Comparison of ENCODE assay signal across 13 cellular contexts in genomic region chr4:139886798-139887197, GRCh38.
DNase-seq lines count a peak whose midpoint lies in the region; ATAC-seq and TF ChIP-seq lines count a peak whose summit lies in the region.
"Had no signal": no experiment of that assay in that cellular context is flagged by ENCODE, and none has a peak within 500 bp of the region (broad histone marks: within the 10 kb centered on the region; RNA-seq: fewer than 3 reads in every experiment).

No MANE protein-coding gene starts in this region.

- intact Hi-C loops in CD8-positive, alpha-beta T cell (cut with DNase I, micrococcal nuclease) = no loop called here

- H3K9me3 ChIP-seq in RWPE2 (ENCODE audit: severe bottlenecking) = no peaks in the 10 kb centered on the region
- no peaks in the 10 kb centered on the region for H3K9me3 ChIP-seq in parathyroid adenoma (ENCODE audit: control insufficient read depth, low read length)
- no peaks in the 10 kb centered on the region for H3K9me3 ChIP-seq in CD8-positive, alpha-beta T cell (ENCODE audit: low read length)
- H3K9me3 ChIP-seq: mucosa of descending colon had no signal

- H3K36me3 Mint-ChIP-seq in CD8-positive, alpha-beta T cell = peaks cover 19% of the 10 kb centered on the region

- H3K4me1 ChIP-seq in RWPE2 (ENCODE audit: insufficient read depth, poor library complexity, severe bottlenecking) (peaks cover 48% of the 10 kb centered on the region), parathyroid adenoma (peaks cover 9% of the 10 kb centered on the region)
- H3K4me1 ChIP-seq in CD8-positive, alpha-beta T cell (ENCODE audit: insufficient read depth, low read length) = no peaks in the 10 kb centered on the region

- TF ChIP-seq CTCF in AG10803 (conservative IDR thresholded peaks at IDR 0.05; ENCODE audit: low read length) (no peak), RWPE2 (IDR thresholded peaks at IDR 0.05; ENCODE audit: poor library complexity, severe bottlenecking) (no peak), parathyroid adenoma (IDR thresholded peaks at IDR 0.05) (no peak)
- no peak for TF ChIP-seq CTCF in CD8-positive, alpha-beta T cell (IDR thresholded peaks at IDR 0.05)

- no peak overlapping the region for H3K4me3 Mint-ChIP-seq in CD8-positive, alpha-beta T cell

- H3K79me2 ChIP-seq in parathyroid adenoma = no peaks in the 10 kb centered on the region

- H3K4me1 Mint-ChIP-seq in CD8-positive, alpha-beta T cell (ENCODE audit: low read depth) = no peaks in the 10 kb centered on the region

- no peak overlapping the region for H3K9ac ChIP-seq in parathyroid adenoma
- H3K9ac ChIP-seq: KMS-11 had no signal

- H3K27me3 ChIP-seq in RWPE2 (ENCODE audit: insufficient read depth, poor library complexity, severe bottlenecking) = no peaks in the 10 kb centered on the region
- H3K27me3 ChIP-seq in parathyroid adenoma (ENCODE audit: control insufficient read depth, insufficient read depth, low read length) = no peaks in the 10 kb centered on the region
- H3K27me3 ChIP-seq in CD8-positive, alpha-beta T cell (ENCODE audit: insufficient read depth, low read length) = no peaks in the 10 kb centered on the region
- H3K27me3 ChIP-seq: BLaER1 treated with 17β-estradiol and CSF1 and Interleukin-3, amounts not matched to agents 10 nM and 100 nM had no signal

- H3K27ac ChIP-seq in RWPE2 (ENCODE audit: poor library complexity, severe bottlenecking) (peak overlapping the region; percentile 87), parathyroid adenoma (peak overlapping the region; percentile 9)
- H3K27ac ChIP-seq in CD8-positive, alpha-beta T cell (ENCODE audit: low read depth, low read length) = no peak overlapping the region
- H3K27ac ChIP-seq: KMS-11 had no signal

- H3K9me3 Mint-ChIP-seq in CD8-positive, alpha-beta T cell = peaks cover 7% of the 10 kb centered on the region

- H3K4me2 ChIP-seq in parathyroid adenoma (ENCODE audit: low read length) = peak overlapping the region; percentile 43
- H3K4me2 ChIP-seq: KMS-11 had no signal

- DNase-seq in AG10803 (ENCODE audit: low read depth) = peak; percentile 8
- DNase-seq in RWPE2 (ENCODE audit: low spot score) = no peak
- peak; percentile 14 for DNase-seq in fibroblast of peridontal ligament (ENCODE audit: extremely low read depth)
- DNase-seq in SW480 (ENCODE audit: low spot score) = no peak
- no peak for DNase-seq in CD8-positive, alpha-beta T cell
- DNase-seq in HUDEP-2 (lab: John Stamatoyannopoulos, UW; ENCODE audit: unreplicated experiment in 76 of 76) = no peak
- DNase-seq: amniotic stem cell, mucosa of descending colon, RPMI8226 had no signal

- CTCF ChIA-PET in CD8-positive, alpha-beta T cell (lab: Charles Lee) = no interaction called here

- peak overlapping the region; percentile 35 for H3K4me3 ChIP-seq in AG10803 (ENCODE audit: low read length)
- H3K4me3 ChIP-seq in RWPE2 (ENCODE audit: severe bottlenecking) = peak overlapping the region; percentile 25
- H3K4me3 ChIP-seq in parathyroid adenoma (ENCODE audit: low read depth, low read length) = peak overlapping the region; percentile 48
- no peak overlapping the region for H3K4me3 ChIP-seq in CD8-positive, alpha-beta T cell (ENCODE audit: low read depth, low read length)
- H3K4me3 ChIP-seq: mucosa of descending colon had no signal

- no peaks in the 10 kb centered on the region for H3K36me3 ChIP-seq in RWPE2 (ENCODE audit: low read depth)
- no peaks in the 10 kb centered on the region for H3K36me3 ChIP-seq in parathyroid adenoma (ENCODE audit: control insufficient read depth, insufficient read depth, low read length)
- no peaks in the 10 kb centered on the region for H3K36me3 ChIP-seq in CD8-positive, alpha-beta T cell (ENCODE audit: insufficient read depth, low read length)

- H3K27me3 Mint-ChIP-seq in CD8-positive, alpha-beta T cell (ENCODE audit: low read depth) = no peaks in the 10 kb centered on the region

- no peak for ATAC-seq in RWPE2 (ENCODE audit: low read depth)
- ATAC-seq in CD8-positive, alpha-beta T cell = no peak
- no peak for ATAC-seq in HG03460 (IDR thresholded peaks at IDR 0.05; ENCODE audit: unreplicated experiment)
- ATAC-seq: mucosa of descending colon had no signal

- POLR2A ChIA-PET in CD8-positive, alpha-beta T cell (lab: Charles Lee) = no interaction called here

- H3K27ac Mint-ChIP-seq in CD8-positive, alpha-beta T cell = no peak overlapping the region

- H2AFZ ChIP-seq in parathyroid adenoma = no peak overlapping the region

Comparison
In these comparisons a context has a peak if more than half of its experiments do, and no peak if none do; other contexts are left out.
1. DNase-seq: peak in AG10803 (single experiment) and fibroblast of peridontal ligament (single experiment); none in RWPE2 (single experiment), SW480 (single experiment), CD8-positive, alpha-beta T cell (0 of 7) and HUDEP-2 (0 of 76).